In genomic region chr6:122726649-122727048, GRCh38 we compare ENCODE assay signal across 8 cellular contexts. TPM values are rescaled to one million over a fixed set of nuclear protein-coding genes. Genes with fewer than 3 reads are reported as not detected.
DNase-seq lines count a peak whose midpoint lies in the region; ATAC-seq and TF ChIP-seq lines count a peak whose summit lies in the region.

No MANE protein-coding gene starts in this region.

- ATAC-seq in CD4-positive, alpha-beta T cell (ENCODE audit: poor library complexity) = no peak
- no peak for ATAC-seq in GM19467 (IDR thresholded peaks at IDR 0.05; ENCODE audit: unreplicated experiment)
- ATAC-seq in activated CD8-positive, alpha-beta memory T cell treated with anti-CD3 and anti-CD28 coated beads, Interleukin-2, amount 10 ng/mL, durations not matched to agents 7 days and 5 days = no peak

- peak; percentile 26 for TF ChIP-seq CTCF in CD4-positive, alpha-beta T cell (IDR thresholded peaks at IDR 0.05)

- no peak overlapping the region for H3K4me3 Mint-ChIP-seq in CD4-positive, alpha-beta T cell
- H3K4me3 Mint-ChIP-seq in activated CD8-positive, alpha-beta memory T cell treated with anti-CD3 and anti-CD28 coated beads, Interleukin-2, amount 10 ng/mL, durations not matched to agents 7 days and 5 days = no peak overlapping the region

- DNase-seq in CD4-positive, alpha-beta T cell = no peak
- DNase-seq in HAP-1 (ENCODE audit: low spot score in 2 of 2) (peak; percentile 24 to 36), RPMI8226 (peak; percentile 8), iPS-NIHi7 (ENCODE audit: extremely low spot score) (peak; percentile 29), mucosa of gallbladder (ENCODE audit: low spot score) (no peak), NCI-H510A (lab: John Stamatoyannopoulos, UW) (no peak)
- DNase-seq in activated CD8-positive, alpha-beta memory T cell treated with anti-CD3 and anti-CD28 coated beads, Interleukin-2, amount 10 ng/mL, durations not matched to agents 7 days and 5 days = no peak

- no peaks in the 10 kb centered on the region for H3K36me3 ChIP-seq in HAP-1 (replicated peaks)

- no peaks in the 10 kb centered on the region for H3K4me1 Mint-ChIP-seq in CD4-positive, alpha-beta T cell (ENCODE audit: low read depth)
- no peaks in the 10 kb centered on the region for H3K4me1 Mint-ChIP-seq in activated CD8-positive, alpha-beta memory T cell treated with anti-CD3 and anti-CD28 coated beads, Interleukin-2, amount 10 ng/mL, durations not matched to agents 7 days and 5 days

- no peak overlapping the region for H3K27ac ChIP-seq in CD4-positive, alpha-beta T cell (ENCODE audit: low read depth, low read length)

- no peaks in the 10 kb centered on the region for H3K36me3 Mint-ChIP-seq in CD4-positive, alpha-beta T cell (ENCODE audit: low read depth)
- H3K36me3 Mint-ChIP-seq in activated CD8-positive, alpha-beta memory T cell treated with anti-CD3 and anti-CD28 coated beads, Interleukin-2, amount 10 ng/mL, durations not matched to agents 7 days and 5 days = no peaks in the 10 kb centered on the region

- H3K4me3 ChIP-seq in HAP-1 = no peak overlapping the region

- intact Hi-C loops in CD4-positive, alpha-beta T cell (cut with DNase I, micrococcal nuclease) = loop anchor here in 1 of 2 experiments (5.0 kb wide), 1 partner anchor 344 kb away; no protein-coding TSS in a partner anchor

- no peaks in the 10 kb centered on the region for H3K27me3 ChIP-seq in CD4-positive, alpha-beta T cell (ENCODE audit: control insufficient read depth, insufficient read depth, low read length)
- H3K27me3 ChIP-seq in HAP-1 (ENCODE audit: low read depth) = peaks cover 5% of the 10 kb centered on the region; the same call in 1 of the 2 replicates

- peaks cover 5% of the 10 kb centered on the region for H3K27me3 Mint-ChIP-seq in CD4-positive, alpha-beta T cell
- peaks cover 4% of the 10 kb centered on the region for H3K27me3 Mint-ChIP-seq in activated CD8-positive, alpha-beta memory T cell treated with anti-CD3 and anti-CD28 coated beads, Interleukin-2, amount 10 ng/mL, durations not matched to agents 7 days and 5 days

- H3K27ac Mint-ChIP-seq in CD4-positive, alpha-beta T cell = no peak overlapping the region
- H3K27ac Mint-ChIP-seq in activated CD8-positive, alpha-beta memory T cell treated with anti-CD3 and anti-CD28 coated beads, Interleukin-2, amount 10 ng/mL, durations not matched to agents 7 days and 5 days = no peak overlapping the region

- no peaks in the 10 kb centered on the region for H3K9me3 ChIP-seq in CD4-positive, alpha-beta T cell (ENCODE audit: control insufficient read depth, low read length)
- H3K9me3 ChIP-seq in HAP-1 = no peaks in the 10 kb centered on the region

- in situ Hi-C loops in HAP-1 (cut with MboI; ENCODE audit: low sequenced_read_pairs) = no loop called here

- no peaks in the 10 kb centered on the region for H3K9me3 Mint-ChIP-seq in CD4-positive, alpha-beta T cell
- H3K9me3 Mint-ChIP-seq in activated CD8-positive, alpha-beta memory T cell treated with anti-CD3 and anti-CD28 coated beads, Interleukin-2, amount 10 ng/mL, durations not matched to agents 7 days and 5 days (ENCODE audit: low read depth) = no peaks in the 10 kb centered on the region

- CTCF ChIA-PET in CD4-positive, alpha-beta T cell (lab: Charles Lee) = no interaction called here
- CTCF ChIA-PET in activated CD8-positive, alpha-beta memory T cell treated with anti-CD3 and anti-CD28 coated beads, Interleukin-2, amount 10 ng/mL, durations not matched to agents 7 days and 5 days (lab: Charles Lee) = interaction anchor here (3.0 kb wide), 1 partner anchor 112 kb away, joined by 16 read pairs; no protein-coding TSS in a partner anchor

- POLR2A ChIA-PET in CD4-positive, alpha-beta T cell (lab: Charles Lee) = no interaction called here

- H3K4me1 ChIP-seq in HAP-1 = no peaks in the 10 kb centered on the region

RNA-seq across cellular contexts. Expression of gene FABP7, which starts 52.9 kb away (rescaled TPM):
- not detected for total RNA-seq in CD4-positive, alpha-beta T cell
- not detected for total RNA-seq in mucosa of gallbladder
- total RNA-seq in activated CD8-positive, alpha-beta memory T cell treated with anti-CD3 and anti-CD28 coated beads, Interleukin-2, amount 10 ng/mL, durations not matched to agents 7 days and 5 days = not detected

Comparison
In these comparisons a context has a peak if more than half of its experiments do, and no peak if none do; other contexts are left out.
1. DNase-seq: peak in HAP-1 (2 of 2), RPMI8226 (single experiment) and iPS-NIHi7 (single experiment); none in CD4-positive, alpha-beta T cell (0 of 10), mucosa of gallbladder (single experiment), NCI-H510A (single experiment) and activated CD8-positive, alpha-beta memory T cell treated with anti-CD3 and anti-CD28 coated beads, Interleukin-2, amount 10 ng/mL, durations not matched to agents 7 days and 5 days (single experiment).